In genomic region chr6:131534654-131534956, GRCh38 we compare ENCODE assay signal across 1 cellular context.
TF ChIP-seq lines count a peak whose summit lies in the region.

No MANE protein-coding gene starts in this region.

TF ChIP-seq in HepG2, 621 proteins besides CTCF, POLR2A, EP300 and RAD21:
- TF ChIP-seq ELF4 (CRISPR knock-in tag; IDR thresholded peaks at IDR 0.05; ENCODE audit: borderline replicate concordance) (0 out of 2 replicates have a peak, but pooled peaks have one; percentile 22), ZNF512B (CRISPR knock-in tag; IDR thresholded peaks at IDR 0.05; ENCODE audit: borderline replicate concordance) (no peak)
TF ChIP-seq in HepG2: peak in this region for 1.
